In genomic region chr4:73653695-73654106, GRCh38 we compare ENCODE assay signal across 8 cellular contexts. TPM values are rescaled to one million over a fixed set of nuclear protein-coding genes. Genes with fewer than 3 reads are reported as not detected.
A peak's percentile ranks its signal among the peaks of the same experiment; 100 is the strongest.
DNase-seq lines count a peak whose midpoint lies in the region; ATAC-seq and TF ChIP-seq lines count a peak whose summit lies in the region.

No MANE protein-coding gene starts in this region.

- H3K36me3 ChIP-seq in upper lobe of right lung = no peaks in the 10 kb centered on the region

- H3K27ac Mint-ChIP-seq in brain = no peak overlapping the region

- intact Hi-C loops in upper lobe of right lung (cut with DNase I) = loop anchor here (10.0 kb wide), 1 partner anchor 79 kb away; no protein-coding TSS in a partner anchor

- peak; percentile 56 for DNase-seq in DMS 273 (lab: John Stamatoyannopoulos, UW; ENCODE audit: unreplicated experiment)
- DNase-seq in DMS 273 treated with DMSO at 0.1 percent for 48 hours (lab: John Stamatoyannopoulos, UW) = no peak
- DNase-seq in NCI-H526 (lab: John Stamatoyannopoulos, UW) = peak; percentile 48 to 77
- DNase-seq in kidney tubule cell (ENCODE audit: low spot score) = peak; percentile 67
- DNase-seq in upper lobe of right lung = no peak

- H3K27ac ChIP-seq in upper lobe of right lung = no peak overlapping the region

- no peaks in the 10 kb centered on the region for H3K4me1 Mint-ChIP-seq in brain

- no peaks in the 10 kb centered on the region for H3K36me3 Mint-ChIP-seq in brain

- H3K4me3 Mint-ChIP-seq in brain = no peak overlapping the region

- H3K27me3 ChIP-seq in upper lobe of right lung = no peaks in the 10 kb centered on the region

- H3K9me3 ChIP-seq in upper lobe of right lung = no peaks in the 10 kb centered on the region

- no peak overlapping the region for H3K4me3 ChIP-seq in upper lobe of right lung

- ATAC-seq in GM19455 (IDR thresholded peaks at IDR 0.05; ENCODE audit: unreplicated experiment) (peak; percentile 60), HG03521 (IDR thresholded peaks at IDR 0.05; ENCODE audit: unreplicated experiment) (peak; percentile 61), upper lobe of right lung (peak; percentile 87)

- H3K27me3 Mint-ChIP-seq in brain = peaks cover 9% of the 10 kb centered on the region

- H3K9me3 Mint-ChIP-seq in brain = no peaks in the 10 kb centered on the region

- H3K4me1 ChIP-seq in upper lobe of right lung = no peaks in the 10 kb centered on the region

- peak; percentile 83 to 91 for TF ChIP-seq CTCF in brain (conservative IDR thresholded peaks at IDR 0.05)
- peak; percentile 55 for TF ChIP-seq CTCF in upper lobe of right lung (IDR thresholded peaks at IDR 0.05)

RNA-seq across cellular contexts. Expression of gene RASSF6, which starts 33.5 kb away (rescaled TPM):
- 18.4 TPM for polyA plus RNA-seq in brain (ENCODE audit: insufficient read depth, low read depth, low replicate concordance)
- 3.1 TPM for total RNA-seq in upper lobe of right lung

Comparison
In these comparisons a context has a peak if more than half of its experiments do, and no peak if none do; other contexts are left out.
1. DNase-seq: peak in DMS 273 (single experiment), NCI-H526 (2 of 2) and kidney tubule cell (single experiment); none in DMS 273 treated with DMSO at 0.1 percent for 48 hours (single experiment) and upper lobe of right lung (single experiment).
2. Peak in every context shown above with its lines, with median percentiles within 50 percentile points of each other: ATAC-seq.